2 cellular contexts compared by ENCODE assay signal in the genomic region with DNA sequence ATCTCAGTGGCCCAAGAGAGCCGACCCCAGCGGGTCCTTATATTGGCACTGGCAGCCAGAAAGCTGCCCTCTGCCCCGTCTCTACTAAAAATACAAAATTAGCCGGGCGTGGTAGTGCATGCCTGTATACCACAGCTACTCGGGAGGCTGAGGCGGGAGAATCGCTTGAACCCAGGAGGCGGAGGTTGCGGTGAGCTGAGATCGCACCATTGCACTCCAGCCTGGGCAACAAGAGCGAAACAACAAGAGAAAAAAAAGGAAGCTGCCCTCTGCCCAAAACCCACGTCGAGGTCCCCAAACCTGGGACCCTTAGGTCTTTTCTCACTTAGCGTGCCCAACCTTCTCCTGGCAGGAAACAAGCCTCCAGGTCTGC. TPM values are rescaled to one million over a fixed set of nuclear protein-coding genes. Genes with fewer than 3 reads are reported as not detected.
DNase-seq lines count a peak whose midpoint lies in the region; TF ChIP-seq lines count a peak whose summit lies in the region.
"Not testable (repeated sequence)": the region's sequence is repeated elsewhere in the genome, so short reads cannot be mapped to it uniquely, and the experiment has no call there.

No MANE protein-coding gene starts in this region.

- H3K36me3 ChIP-seq in vagina: peaks cover 0 to 26% of the 10 kb centered on the region in 2 donors

- not testable (repeated sequence) for TF ChIP-seq CTCF in vagina (IDR thresholded peaks at IDR 0.05)

- H3K4me1 ChIP-seq in vagina: peaks cover 22% of the 10 kb centered on the region

- not testable (repeated sequence) for TF ChIP-seq POLR2A in vagina (IDR thresholded peaks at IDR 0.05)

- peaks cover 39% of the 10 kb centered on the region for H3K4me1 Mint-ChIP-seq in dendritic cell treated with granulocyte-macrophage colony-stimulating factor and Interleukin-4, amounts not matched to agents 40 ng/mL and 50 ng/mL, for 4 days (ENCODE audit: low read depth)

- H3K27me3 ChIP-seq in vagina: not testable (repeated sequence)

- H3K36me3 Mint-ChIP-seq in dendritic cell treated with granulocyte-macrophage colony-stimulating factor and Interleukin-4, amounts not matched to agents 40 ng/mL and 50 ng/mL, for 4 days (ENCODE audit: low read depth): peaks cover 61% of the 10 kb centered on the region

- intact Hi-C loops in dendritic cell treated with granulocyte-macrophage colony-stimulating factor and Interleukin-4, amounts not matched to agents 40 ng/mL and 50 ng/mL, for 4 days (cut with micrococcal nuclease); vagina (cut with DNase I): not testable (repeated sequence)

- H3K9me3 Mint-ChIP-seq in dendritic cell treated with granulocyte-macrophage colony-stimulating factor and Interleukin-4, amounts not matched to agents 40 ng/mL and 50 ng/mL, for 4 days: not testable (repeated sequence)

- not testable (repeated sequence) for H3K27me3 Mint-ChIP-seq in dendritic cell treated with granulocyte-macrophage colony-stimulating factor and Interleukin-4, amounts not matched to agents 40 ng/mL and 50 ng/mL, for 4 days

- H3K27ac Mint-ChIP-seq in dendritic cell treated with granulocyte-macrophage colony-stimulating factor and Interleukin-4, amounts not matched to agents 40 ng/mL and 50 ng/mL, for 4 days: peak overlapping the region; percentile 97

- peak overlapping the region; percentile 81 for H3K27ac ChIP-seq in vagina

- DNase-seq in vagina (ENCODE audit: extremely low spot score in 2 of 2): not testable (repeated sequence)

- peak overlapping the region; percentile 92 for H3K4me3 Mint-ChIP-seq in dendritic cell treated with granulocyte-macrophage colony-stimulating factor and Interleukin-4, amounts not matched to agents 40 ng/mL and 50 ng/mL, for 4 days

- peak overlapping the region; percentile 78 to 82 for H3K4me3 ChIP-seq in vagina

- not testable (repeated sequence) for H3K9me3 ChIP-seq in vagina

RNA-seq across cellular contexts. Expression of gene GSTK1, which starts 0.9 kb away (rescaled TPM):
- 127 TPM for total RNA-seq in vagina

RNA-seq across cellular contexts. Expression of gene TMEM139, which starts 20.6 kb away (rescaled TPM):
- not detected for total RNA-seq in vagina

RNA-seq across cellular contexts. Expression of gene CASP2, which starts 24.0 kb away (rescaled TPM):
- 24.8 TPM for total RNA-seq in vagina

RNA-seq across cellular contexts. Expression of gene TAS2R40, which starts 42.3 kb away (rescaled TPM):
- total RNA-seq in vagina: not detected

RNA-seq across cellular contexts. Expression of gene CLCN1, which starts 51.7 kb away (rescaled TPM):
- total RNA-seq in vagina: not detected
